ENCODE assay signal across 15 cellular contexts in genomic region chr14:50678163-50678562, GRCh38. TPM values are rescaled to one million over a fixed set of nuclear protein-coding genes. Genes with fewer than 3 reads are reported as not detected.
A peak's percentile ranks its signal among the peaks of the same experiment; 100 is the strongest.
DNase-seq lines count a peak whose midpoint lies in the region; ATAC-seq and TF ChIP-seq lines count a peak whose summit lies in the region.
"Had no signal": no experiment of that assay in that cellular context is flagged by ENCODE, and none has a peak within 500 bp of the region (broad histone marks: within the 10 kb centered on the region; RNA-seq: fewer than 3 reads in every experiment).

No MANE protein-coding gene starts in this region.

- no peak for TF ChIP-seq RAD21 in HCT116 (IDR thresholded peaks at IDR 0.05; ENCODE audit: low read depth)

- intact Hi-C loops in HCT116 (cut with micrococcal nuclease): no loop called here
- intact Hi-C loops in thyroid gland (cut with DNase I): no loop called here

- H3K9me3 ChIP-seq in HCT116 (ENCODE audit: control insufficient read depth in 1 of 2, insufficient read depth in 1 of 2, low read depth in 1 of 2, low read length in 2 of 2): no peaks in the 10 kb centered on the region
- no peaks in the 10 kb centered on the region for H3K9me3 ChIP-seq in fibroblast of lung (ENCODE audit: control insufficient read depth, insufficient read depth, low read depth, low read length)
- H3K9me3 ChIP-seq in thyroid gland: no peaks in the 10 kb centered on the region
- no peaks in the 10 kb centered on the region for H3K9me3 ChIP-seq in Karpas-422 (ENCODE audit: low read length)

- ATAC-seq in HCT116 (peak; percentile 61), SK-N-SH treated with all-trans-retinoic acid at 6 μM for 48 hours (peak; percentile 51), HG03139 (IDR thresholded peaks at IDR 0.05; ENCODE audit: unreplicated experiment) (no peak)

- peak overlapping the region; percentile 83 for H3K4me2 ChIP-seq in HCT116 (ENCODE audit: low read length)
- H3K4me2 ChIP-seq in fibroblast of lung (ENCODE audit: extremely low read depth, insufficient read depth, low read length): peak overlapping the region; percentile 48
- no peak overlapping the region for H3K4me2 ChIP-seq in Karpas-422 (ENCODE audit: low read depth, low read length, poor library complexity, severe bottlenecking)

- H3K36me3 ChIP-seq in HCT116 (ENCODE audit: control insufficient read depth in 1 of 2, insufficient read depth in 2 of 2, low read length in 2 of 2): no peaks in the 10 kb centered on the region
- H3K36me3 ChIP-seq in fibroblast of lung (ENCODE audit: control insufficient read depth, insufficient read depth, low read length): no peaks in the 10 kb centered on the region
- no peaks in the 10 kb centered on the region for H3K36me3 ChIP-seq in thyroid gland
- H3K36me3 ChIP-seq in Karpas-422 (ENCODE audit: insufficient read depth, low read length): no peaks in the 10 kb centered on the region

- RAD21 ChIA-PET in HCT116 (lab: Charles Lee; ENCODE audit: low non-redundant PET in 1 of 2, low total read pairs in 2 of 2, uncharacterized antibody in 2 of 2, unreplicated experiment in 2 of 2): interaction anchor here (0.6 to 0.8 kb wide), 2 partner anchors 10 to 183 kb away, joined by 3 to 4 read pairs; no protein-coding TSS in a partner anchor

- H3K9me2 ChIP-seq in HCT116 (ENCODE audit: insufficient read depth) (no peaks in the 10 kb centered on the region), Karpas-422 (replicated peaks; ENCODE audit: insufficient read depth, low read length) (no peaks in the 10 kb centered on the region)

- DNase-seq in HCT116 (ENCODE audit: low read depth, low spot score) (no peak), fibroblast of lung (ENCODE audit: low read depth in 2 of 2) (no peak), thyroid gland (peak in 1 of 2 donors; percentile 3), Karpas-422 (no peak), foreskin fibroblast (no peak)
- DNase-seq: activated CD4-positive, CD25-positive, alpha-beta regulatory T cell treated with anti-CD3 and anti-CD28 coated beads, Interleukin-2, amount 50 U/mL, for 72 hours; activated CD8-positive, alpha-beta memory T cell treated with anti-CD3 and anti-CD28 coated beads, Interleukin-2, amount 50 U/mL, for 4 hours; activated naive CD8-positive, alpha-beta T cell treated with anti-CD3 and anti-CD28 coated beads, Interleukin-2, amount 10 ng/mL, durations not matched to agents 7 days and 5 days; CD4-positive, alpha-beta memory T cell; glutamatergic neuron; NCI-H1417 treated with DMSO at 0.1 percent for 48 hours; NCI-H446 treated with DMSO at 0.1 percent for 48 hours; posterior cingulate gyrus had no signal

- peak overlapping the region; percentile 56 for H3K9ac ChIP-seq in HCT116 (ENCODE audit: low read length)
- no peak overlapping the region for H3K9ac ChIP-seq in fibroblast of lung (ENCODE audit: insufficient read depth, low read length)
- no peak overlapping the region for H3K9ac ChIP-seq in Karpas-422 (ENCODE audit: low read length)

- POLR2A ChIA-PET in HCT116 (lab: Charles Lee): interaction anchor here (1.0 to 2.7 kb wide), 4 partner anchors 9 to 36 kb away, joined by 3 to 19 read pairs (median 6); partner anchors contain the start of gene SAV1

- H3K79me2 ChIP-seq in HCT116 (ENCODE audit: insufficient read depth, low read length) (no peaks in the 10 kb centered on the region), fibroblast of lung (ENCODE audit: control insufficient read depth, insufficient read depth, low read length) (no peaks in the 10 kb centered on the region), Karpas-422 (ENCODE audit: low read length) (no peaks in the 10 kb centered on the region)

- TF ChIP-seq POLR2A in HCT116 (IDR thresholded peaks at IDR 0.05; ENCODE audit: borderline replicate concordance, extremely low read depth, insufficient read depth, insufficient read length) (no peak), thyroid gland (IDR thresholded peaks at IDR 0.05) (no peak)

- TF ChIP-seq CTCF in HCT116 (IDR thresholded peaks at IDR 0.05 in 2 of 3, conservative IDR thresholded peaks at IDR 0.05 in 1 of 3; ENCODE audit: borderline replicate concordance in 1 of 3, insufficient read depth in 1 of 3, low read depth in 2 of 3, low read length in 2 of 3): no peak
- TF ChIP-seq CTCF in fibroblast of lung (conservative IDR thresholded peaks at IDR 0.05 in 1 of 2, IDR thresholded peaks at IDR 0.05 in 1 of 2; ENCODE audit: low read depth in 1 of 2, low read length in 2 of 2): no peak
- no peak for TF ChIP-seq CTCF in thyroid gland (IDR thresholded peaks at IDR 0.05)
- TF ChIP-seq CTCF in foreskin fibroblast (IDR thresholded peaks at IDR 0.05; ENCODE audit: low read depth, low read length): no peak

- BruUV-seq in HCT116 (replicated peaks; lab: Mats Ljungman, UMichigan): no TSS peak

- WGBS in thyroid gland, 2 donors: 66 to 68% methylated on average over 5 of the region's 5 CpGs

- H3K27me3 ChIP-seq in HCT116 (ENCODE audit: insufficient read depth, low read length): no peaks in the 10 kb centered on the region
- H3K27me3 ChIP-seq in fibroblast of lung (ENCODE audit: control insufficient read depth, insufficient read depth, low read length): no peaks in the 10 kb centered on the region
- no peaks in the 10 kb centered on the region for H3K27me3 ChIP-seq in thyroid gland
- H3K27me3 ChIP-seq in Karpas-422 (ENCODE audit: low read length): no peaks in the 10 kb centered on the region

- H3K4me3 ChIP-seq in HCT116 (replicated peaks in 1 of 2; ENCODE audit: low read depth in 1 of 2, low read length in 2 of 2) (peak overlapping the region; percentile 27 to 47), fibroblast of lung (replicated peaks in 1 of 4; ENCODE audit: control extremely low read depth in 1 of 4, insufficient read depth in 1 of 4, low read depth in 3 of 4, low read length in 4 of 4) (no peak overlapping the region), thyroid gland (replicated peaks in 1 of 3) (no peak overlapping the region), Karpas-422 (ENCODE audit: low read length) (no peak overlapping the region), foreskin fibroblast (ENCODE audit: low read depth in 1 of 2, low read length in 2 of 2) (no peak overlapping the region)

- peaks cover 35 to 53% of the 10 kb centered on the region in 2 experiments for H3K4me1 ChIP-seq in HCT116 (ENCODE audit: control insufficient read depth in 1 of 2, insufficient read depth in 2 of 2, low read length in 2 of 2)
- H3K4me1 ChIP-seq in fibroblast of lung (ENCODE audit: control insufficient read depth, extremely low read depth, insufficient read depth, low read length): peaks cover 23% of the 10 kb centered on the region
- peaks cover 10% of the 10 kb centered on the region in 2 donors for H3K4me1 ChIP-seq in thyroid gland
- peaks cover 11% of the 10 kb centered on the region for H3K4me1 ChIP-seq in Karpas-422 (ENCODE audit: low read length)

- H2AFZ ChIP-seq in HCT116 (ENCODE audit: low read depth, low read length, poor library complexity, severe bottlenecking): peak overlapping the region; percentile 17
- peak overlapping the region; percentile 31 for H2AFZ ChIP-seq in fibroblast of lung (ENCODE audit: low read length)
- H2AFZ ChIP-seq in Karpas-422 (ENCODE audit: low read length): no peak overlapping the region

- H3K27ac ChIP-seq in HCT116 (ENCODE audit: low read depth, low read length) (peak overlapping the region; percentile 69), fibroblast of lung (ENCODE audit: insufficient read depth, low read length) (peak overlapping the region; percentile 77), thyroid gland (peak overlapping the region in 2 of 3 donors; percentile 10 to 57), Karpas-422 (ENCODE audit: low read length) (no peak overlapping the region)

- CTCF ChIA-PET in HCT116 (lab: Charles Lee): no interaction called here

- no peaks in the 10 kb centered on the region for H4K20me1 ChIP-seq in HCT116 (ENCODE audit: insufficient read depth)
- no peaks in the 10 kb centered on the region for H4K20me1 ChIP-seq in fibroblast of lung (ENCODE audit: control insufficient read depth, extremely low read depth, insufficient read depth, low read length)
- no peaks in the 10 kb centered on the region for H4K20me1 ChIP-seq in Karpas-422 (ENCODE audit: insufficient read depth, low read depth, low read length)

TF ChIP-seq in HCT116, 20 proteins besides CTCF, POLR2A, EP300 and RAD21:
- TF ChIP-seq ATF3 (IDR thresholded peaks at IDR 0.05): no peak
- TF ChIP-seq ZFX (IDR thresholded peaks at IDR 0.05): peak; percentile 18; the same call in 1 of the 2 replicates
TF ChIP-seq in HCT116: peak in this region for 1.

TF ChIP-seq in SK-N-SH treated with all-trans-retinoic acid at 6 μM for 48 hours, 23 proteins besides CTCF, POLR2A, EP300 and RAD21 (continues in another document):
- TF ChIP-seq TSHZ2 (CRISPR knock-in tag; IDR thresholded peaks at IDR 0.05): no peak
- TF ChIP-seq ISL1 (CRISPR knock-in tag; IDR thresholded peaks at IDR 0.05): no peak
- TF ChIP-seq ESRRG (CRISPR knock-in tag; IDR thresholded peaks at IDR 0.05): no peak
- TF ChIP-seq ZNF565 (CRISPR knock-in tag; conservative IDR thresholded peaks at IDR 0.05; ENCODE audit: low read depth): no peak

RNA-seq across cellular contexts. Expression of gene SAV1, which starts 10.1 kb away (rescaled TPM):
- total RNA-seq in HCT116 (2021; ENCODE audit: unreplicated experiment): 38.0 TPM
- polyA plus RNA-seq in HCT116 (2012): 19.7 and 20.2 TPM in 2 replicates
- total RNA-seq in fibroblast of lung: 27.2 and 46.9 TPM in 2 replicates
- polyA plus RNA-seq in fibroblast of lung: 41.4 and 41.7 TPM in 2 replicates
- 38.1 and 38.4 TPM in 2 replicates for polyA plus RNA-seq in fibroblast of lung (2012)
- 3.5 and 4.9 TPM in 2 replicates for polyA minus RNA-seq in fibroblast of lung (ENCODE audit: low replicate concordance)
- total RNA-seq in thyroid gland: 10 to 100 TPM; 40.2 to 72.4 (median 48.6) TPM
- total RNA-seq in Karpas-422 (2014; rRNA removed; shearing (Covaris generic); ENCODE audit: low replicate concordance): 14.7 and 22.0 TPM in 2 replicates

Comparison
In these comparisons a context has a peak if more than half of its experiments do, and no peak if none do; other contexts are left out.
1. H3K4me3 ChIP-seq: peak in HCT116 (2 of 2); none in fibroblast of lung (0 of 4), thyroid gland (0 of 3), Karpas-422 (single experiment) and foreskin fibroblast (0 of 2).